23 cellular contexts compared by ENCODE assay signal in the genomic region with DNA sequence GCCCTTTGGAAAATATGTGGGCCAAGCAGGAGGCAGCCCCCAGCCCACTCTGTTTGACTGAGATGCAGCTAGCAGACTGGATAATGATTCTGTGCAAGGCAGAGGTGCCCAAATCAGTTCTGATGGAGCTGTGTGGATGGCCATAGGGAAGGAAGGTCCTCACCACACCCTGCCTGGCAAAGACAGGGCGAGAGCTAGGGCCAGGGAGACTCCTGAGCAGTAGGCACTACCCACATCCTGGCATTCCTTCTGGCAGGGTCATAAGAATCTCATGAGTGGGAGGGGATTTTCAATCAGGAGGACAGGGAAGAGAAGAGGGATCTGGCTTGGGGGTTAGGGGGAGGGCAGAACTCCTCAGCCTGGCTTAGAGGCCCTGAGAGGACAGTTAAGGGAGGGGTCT. TPM values are rescaled to one million over a fixed set of nuclear protein-coding genes. Genes with fewer than 3 reads are reported as not detected.
A peak's percentile ranks its signal among the peaks of the same experiment; 100 is the strongest.
DNase-seq lines count a peak whose midpoint lies in the region; ATAC-seq and TF ChIP-seq lines count a peak whose summit lies in the region.
"Had no signal": no experiment of that assay in that cellular context is flagged by ENCODE, and none has a peak within 500 bp of the region (broad histone marks: within the 10 kb centered on the region; RNA-seq: fewer than 3 reads in every experiment).

No MANE protein-coding gene starts in this region.

- peak; percentile 55 for DNase-seq in activated effector memory CD4-positive, alpha-beta T cell treated with anti-CD3 and anti-CD28 coated beads, Interleukin-2, amount 50 U/mL, for 16 hours
- DNase-seq in activated effector memory CD4-positive, alpha-beta T cell treated with Interleukin-2 at 50 U/mL for 16 hours: no peak
- DNase-seq in SK-MEL-5 (ENCODE audit: low read depth, low spot score): peak; percentile 46
- peak in 1 of 2 donors; percentile 43 for DNase-seq in foreskin keratinocyte
- DNase-seq in renal cortical epithelial cell (ENCODE audit: low read depth): peak; percentile 11
- DNase-seq in DMS153 treated with DMSO at 0.1 percent for 48 hours (lab: John Stamatoyannopoulos, UW; ENCODE audit: unreplicated experiment): no peak
- DNase-seq in prostate gland (ENCODE audit: low spot score): no peak
- DNase-seq in NCI-H1048 (lab: John Stamatoyannopoulos, UW): no peak
- DNase-seq: activated T-cell treated with anti-CD3 and anti-CD28 coated beads, Interleukin-2, amount 50 U/mL, for 1 hour; GOT3; heart left ventricle; MG63; spleen had no signal

- H3K27ac ChIP-seq in foreskin keratinocyte (no peak overlapping the region), prostate gland (no peak overlapping the region)
- H3K27ac ChIP-seq: A549, coronary artery, esophagus muscularis mucosa, pancreas, PC-9, thyroid gland had no signal

- no peak overlapping the region for H3K4me3 ChIP-seq in prostate gland
- H3K4me3 ChIP-seq: A549, coronary artery, esophagus muscularis mucosa, heart left ventricle, lung, MG63, pancreas, PC-9, thyroid gland had no signal

- in situ Hi-C loops in SK-MEL-5 (cut with HindIII; ENCODE audit: low pct_unique_long_range_greater_than_20kb, low sequenced_read_pairs): loop anchor here (25.0 kb wide), 1 partner anchor 94 kb away; no protein-coding TSS in a partner anchor

- H3K9me3 ChIP-seq in prostate gland: no peaks in the 10 kb centered on the region
- H3K9me3 ChIP-seq: A549, esophagus muscularis mucosa, heart left ventricle, MG63, pancreas, spleen, thyroid gland had no signal

- H3K27me3 ChIP-seq in foreskin keratinocyte (peaks cover 5% of the 10 kb centered on the region), prostate gland (replicated peaks; ENCODE audit: insufficient read depth) (no peaks in the 10 kb centered on the region)
- H3K27me3 ChIP-seq: MG63, pancreas, thyroid gland had no signal

- WGBS in prostate gland: 82% methylated on average over 1 of the region's 1 CpG

- intact Hi-C loops in prostate gland (cut with DNase I): no loop called here

- no peak for TF ChIP-seq POLR2A in prostate gland (IDR thresholded peaks at IDR 0.05)

- TF ChIP-seq CTCF in foreskin keratinocyte (conservative IDR thresholded peaks at IDR 0.05): no peak
- no peak for TF ChIP-seq CTCF in prostate gland (IDR thresholded peaks at IDR 0.05)

- peak; percentile 57 for ATAC-seq in foreskin keratinocyte

- H3K36me3 ChIP-seq in prostate gland: no peaks in the 10 kb centered on the region
- H3K36me3 ChIP-seq: esophagus muscularis mucosa, heart left ventricle, MG63, pancreas, spleen, thyroid gland had no signal

- H3K4me1 ChIP-seq in foreskin keratinocyte: no peaks in the 10 kb centered on the region
- H3K4me1 ChIP-seq in prostate gland (replicated peaks): no peaks in the 10 kb centered on the region
- H3K4me1 ChIP-seq: A549, esophagus muscularis mucosa, pancreas had no signal

RNA-seq across cellular contexts. Expression of gene TREM2, which starts 18.6 kb away (rescaled TPM):
- total RNA-seq in SK-MEL-5 (2014; rRNA removed; shearing (Covaris generic)): not detected in 2 replicates
- 0.10 TPM in 1 of 2 replicates, not detected in the other for polyA plus RNA-seq in SK-MEL-5 (2015; cell fraction: cytosol; rRNA removed)
- not detected in 2 replicates for polyA plus RNA-seq in SK-MEL-5 (2015; cell fraction: nucleus; rRNA removed)
- 0.37 and 0.85 TPM in 2 replicates for total RNA-seq in foreskin keratinocyte
- 0.58 and 0.88 TPM in 2 replicates for polyA plus RNA-seq in foreskin keratinocyte
- not detected in 2 replicates for total RNA-seq in renal cortical epithelial cell
- 1 to 10 TPM; 6.8 to 8.1 TPM for total RNA-seq in prostate gland
- total RNA-seq: CD4-positive, alpha-beta T cell; PC-9 had no signal
- polyA plus RNA-seq: A549 had no signal

RNA-seq across cellular contexts. Expression of gene TREML2, which starts 19.4 kb away (rescaled TPM):
- not detected in 2 replicates for total RNA-seq in SK-MEL-5 (2014; rRNA removed; shearing (Covaris generic))
- polyA plus RNA-seq in SK-MEL-5 (2015; cell fraction: cytosol; rRNA removed): not detected in 2 replicates
- not detected in 2 replicates for polyA plus RNA-seq in SK-MEL-5 (2015; cell fraction: nucleus; rRNA removed)
- total RNA-seq in foreskin keratinocyte (0.07 and 0.17 TPM in 2 replicates), renal cortical epithelial cell (not detected in 2 replicates), prostate gland (under 1 TPM in 1 of 2 donors, not detected in 1; 0.17 TPM)
- polyA plus RNA-seq in foreskin keratinocyte: 0.04 and 0.18 TPM in 2 replicates
- total RNA-seq: HT1080, mucosa of gallbladder, PC-9, thyroid gland had no signal
- polyA plus RNA-seq: A549, pancreas had no signal

RNA-seq across cellular contexts. Expression of gene TREML1, which starts 27.4 kb away (rescaled TPM):
- total RNA-seq in SK-MEL-5 (2014; rRNA removed; shearing (Covaris generic)): not detected in 2 replicates
- polyA plus RNA-seq in SK-MEL-5 (2015; cell fraction: cytosol; rRNA removed): not detected in 2 replicates
- polyA plus RNA-seq in SK-MEL-5 (2015; cell fraction: nucleus; rRNA removed): not detected in 2 replicates
- total RNA-seq in foreskin keratinocyte (0.18 and 0.34 TPM in 2 replicates), renal cortical epithelial cell (not detected in 2 replicates), prostate gland (not detected)
- 0.17 and 0.36 TPM in 2 replicates for polyA plus RNA-seq in foreskin keratinocyte
- total RNA-seq: CD4-positive, alpha-beta T cell; HT1080; PC-9; thyroid gland had no signal
- polyA plus RNA-seq: A549 had no signal

RNA-seq across cellular contexts. Expression of gene TREML4, which starts 46.6 kb away (rescaled TPM):
- not detected in 2 replicates for total RNA-seq in SK-MEL-5 (2014; rRNA removed; shearing (Covaris generic))
- not detected in 2 replicates for polyA plus RNA-seq in SK-MEL-5 (2015; cell fraction: cytosol; rRNA removed)
- not detected in 2 replicates for polyA plus RNA-seq in SK-MEL-5 (2015; cell fraction: nucleus; rRNA removed)
- total RNA-seq in foreskin keratinocyte: not detected in 2 replicates
- polyA plus RNA-seq in foreskin keratinocyte: not detected in 2 replicates
- not detected in 2 replicates for total RNA-seq in renal cortical epithelial cell
- not detected for total RNA-seq in prostate gland
- total RNA-seq: CD4-positive, alpha-beta T cell; esophagus muscularis mucosa; heart left ventricle; HT1080; mucosa of gallbladder; pancreas; PC-9; thyroid gland had no signal
- polyA plus RNA-seq: A549, pancreas had no signal

Comparison
In these comparisons a context has a peak if more than half of its experiments do, and no peak if none do; other contexts are left out.
1. DNase-seq: peak in activated effector memory CD4-positive, alpha-beta T cell treated with anti-CD3 and anti-CD28 coated beads, Interleukin-2, amount 50 U/mL, for 16 hours (single experiment), SK-MEL-5 (single experiment) and renal cortical epithelial cell (single experiment); none in activated effector memory CD4-positive, alpha-beta T cell treated with Interleukin-2 at 50 U/mL for 16 hours (single experiment), DMS153 treated with DMSO at 0.1 percent for 48 hours (single experiment), prostate gland (single experiment) and NCI-H1048 (single experiment).